ENCODE assay signal across 8 cellular contexts in genomic region chr19:16457195-16457953, GRCh38. TPM values are rescaled to one million over a fixed set of nuclear protein-coding genes. Genes with fewer than 3 reads are reported as not detected.
DNase-seq lines count a peak whose midpoint lies in the region; ATAC-seq and TF ChIP-seq lines count a peak whose summit lies in the region.

No MANE protein-coding gene starts in this region.

- 0 out of 2 replicates have a peak, but pooled peaks cover under 1% of the 10 kb centered on the region for H3K36me3 ChIP-seq in WERI-Rb-1

- peak; percentile 18 for ATAC-seq in Right ventricle myocardium superior (ENCODE audit: poor library complexity)

- peak; percentile 20 for DNase-seq in stimulated activated CD4-positive, alpha-beta T cell treated with anti-CD3 and anti-CD28 coated beads, Interleukin-15, amount 100 ng/mL, for 24 hours
- no peak for DNase-seq in stimulated activated CD4-positive, alpha-beta T cell treated with anti-CD3 and anti-CD28 coated beads, Interleukin-2, amount 100 ng/mL, for 48 hours
- DNase-seq in WERI-Rb-1 (peak; percentile 51), Right ventricle myocardium superior (peak; percentile 66), retinal pigment epithelial cell (ENCODE audit: low read depth) (no peak), ureter (ENCODE audit: low spot score) (no peak), SKM-1 (lab: John Stamatoyannopoulos, UW; ENCODE audit: unreplicated experiment) (no peak), middle frontal gyrus (ENCODE audit: extremely low spot score, low spot score) (no peak)

- no peaks in the 10 kb centered on the region for H3K9me3 ChIP-seq in WERI-Rb-1 (ENCODE audit: severe bottlenecking)

- TF ChIP-seq CTCF in WERI-Rb-1 (IDR thresholded peaks at IDR 0.05; ENCODE audit: low read depth, low read length) (no peak), retinal pigment epithelial cell (conservative IDR thresholded peaks at IDR 0.05; ENCODE audit: low read depth, low read length) (no peak)

- peak overlapping the region; percentile 52 for H3K27ac ChIP-seq in WERI-Rb-1

- H3K4me3 ChIP-seq in WERI-Rb-1 (ENCODE audit: low read depth, low read length) (no peak overlapping the region), retinal pigment epithelial cell (ENCODE audit: low read length) (peak overlapping the region; percentile 18)

- no peaks in the 10 kb centered on the region for H3K27me3 ChIP-seq in WERI-Rb-1 (ENCODE audit: insufficient read depth, low read depth, severe bottlenecking)

- intact Hi-C loops in Right ventricle myocardium superior (cut with DNase I), result no loop called here

RNA-seq across cellular contexts. Expression of gene EPS15L1, which starts 14.4 kb away (rescaled TPM):
- total RNA-seq in Right ventricle myocardium superior, result 76.1 TPM
- total RNA-seq in ureter, result 51.9 TPM

RNA-seq across cellular contexts. Expression of gene CALR3, which starts 38.6 kb away (rescaled TPM):
- total RNA-seq in Right ventricle myocardium superior, result not detected
- total RNA-seq in ureter, result not detected

RNA-seq across cellular contexts. Expression of gene C19orf44, which starts 38.8 kb away (rescaled TPM):
- total RNA-seq in Right ventricle myocardium superior (3.6 TPM), ureter (5.2 TPM)

Comparison
In these comparisons a context has a peak if more than half of its experiments do, and no peak if none do; other contexts are left out.
1. DNase-seq: peak in stimulated activated CD4-positive, alpha-beta T cell treated with anti-CD3 and anti-CD28 coated beads, Interleukin-15, amount 100 ng/mL, for 24 hours (single experiment), WERI-Rb-1 (single experiment) and Right ventricle myocardium superior (single experiment); none in stimulated activated CD4-positive, alpha-beta T cell treated with anti-CD3 and anti-CD28 coated beads, Interleukin-2, amount 100 ng/mL, for 48 hours (0 of 2), retinal pigment epithelial cell (single experiment), ureter (single experiment), SKM-1 (single experiment) and middle frontal gyrus (single experiment).